ENCODE assay signal across 16 cellular contexts in the genomic region with DNA sequence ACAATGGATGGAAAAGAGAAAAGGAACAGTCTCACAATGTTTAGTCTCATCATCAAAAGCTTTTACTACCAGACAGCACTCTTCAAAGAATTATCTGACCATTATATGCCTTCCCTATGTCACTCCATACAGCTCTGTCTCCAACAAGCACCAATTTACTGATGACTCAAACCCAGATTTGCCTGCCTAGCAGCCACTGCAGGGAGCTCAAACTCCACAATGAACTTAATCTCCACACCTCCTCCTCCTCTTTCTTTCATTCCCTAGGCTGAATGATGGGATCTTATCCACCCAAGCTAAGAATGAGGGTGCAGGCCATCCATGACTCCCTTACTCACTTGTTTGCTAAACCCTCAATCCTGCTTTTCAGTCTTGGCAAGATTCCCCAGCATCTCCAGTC. TPM values are rescaled to one million over a fixed set of nuclear protein-coding genes. Genes with fewer than 3 reads are reported as not detected.
DNase-seq lines count a peak whose midpoint lies in the region; ATAC-seq and TF ChIP-seq lines count a peak whose summit lies in the region.
"Had no signal": no experiment of that assay in that cellular context is flagged by ENCODE, and none has a peak within 500 bp of the region (broad histone marks: within the 10 kb centered on the region; RNA-seq: fewer than 3 reads in every experiment).

No MANE protein-coding gene starts in this region.

- no peak overlapping the region for H3K4me3 Mint-ChIP-seq in activated CD8-positive, alpha-beta memory T cell treated with anti-CD3 and anti-CD28 coated beads, Interleukin-2, amount 10 ng/mL, durations not matched to agents 7 days and 5 days
- H3K4me3 Mint-ChIP-seq in stimulated activated naive B cell treated with anti-CD40 and anti-IgM and Interleukin-4, amounts not matched to agents 10 μg/mL and 1 μg/mL and 100 μg/mL, for 72 hours = no peak overlapping the region
- H3K4me3 Mint-ChIP-seq: activated naive CD4-positive, alpha-beta T cell treated with anti-CD3 and anti-CD28 coated beads, Interleukin-2, amount 10 ng/mL, durations not matched to agents 7 days and 5 days; dendritic cell treated with granulocyte-macrophage colony-stimulating factor and Interleukin-4, amounts not matched to agents 40 ng/mL and 50 ng/mL, for 4 days; nephron; T-helper 1 cell treated with Interleukin-12 subunit alpha and Interleukin-12 subunit beta and Interleukin-4 antibody, amounts not matched to agents 30 μg/mL and 1 μg/mL, for 36 hours had no signal

- H3K27ac Mint-ChIP-seq in activated CD8-positive, alpha-beta memory T cell treated with anti-CD3 and anti-CD28 coated beads, Interleukin-2, amount 10 ng/mL, durations not matched to agents 7 days and 5 days = no peak overlapping the region
- peak overlapping the region; percentile 56 for H3K27ac Mint-ChIP-seq in stimulated activated naive B cell treated with anti-CD40 and anti-IgM and Interleukin-4, amounts not matched to agents 10 μg/mL and 1 μg/mL and 100 μg/mL, for 72 hours
- H3K27ac Mint-ChIP-seq: activated naive CD4-positive, alpha-beta T cell treated with anti-CD3 and anti-CD28 coated beads, Interleukin-2, amount 10 ng/mL, durations not matched to agents 7 days and 5 days; dendritic cell treated with granulocyte-macrophage colony-stimulating factor and Interleukin-4, amounts not matched to agents 40 ng/mL and 50 ng/mL, for 4 days; nephron had no signal

- H3K4me1 Mint-ChIP-seq in activated CD8-positive, alpha-beta memory T cell treated with anti-CD3 and anti-CD28 coated beads, Interleukin-2, amount 10 ng/mL, durations not matched to agents 7 days and 5 days = peaks cover 30% of the 10 kb centered on the region
- peaks cover 15 to 24% of the 10 kb centered on the region in 2 donors for H3K4me1 Mint-ChIP-seq in stimulated activated naive B cell treated with anti-CD40 and anti-IgM and Interleukin-4, amounts not matched to agents 10 μg/mL and 1 μg/mL and 100 μg/mL, for 72 hours
- H3K4me1 Mint-ChIP-seq: nephron had no signal

- H3K27ac ChIP-seq in VCaP (0 out of 2 replicates have a peak overlapping the region, but pooled peaks have one; percentile 73), adrenal gland (no peak overlapping the region)
- H3K27ac ChIP-seq: A549, gastroesophageal sphincter had no signal

- H3K9me3 Mint-ChIP-seq in activated CD8-positive, alpha-beta memory T cell treated with anti-CD3 and anti-CD28 coated beads, Interleukin-2, amount 10 ng/mL, durations not matched to agents 7 days and 5 days (ENCODE audit: low read depth) = no peaks in the 10 kb centered on the region
- no peaks in the 10 kb centered on the region for H3K9me3 Mint-ChIP-seq in stimulated activated naive B cell treated with anti-CD40 and anti-IgM and Interleukin-4, amounts not matched to agents 10 μg/mL and 1 μg/mL and 100 μg/mL, for 72 hours
- H3K9me3 Mint-ChIP-seq: activated naive CD4-positive, alpha-beta T cell treated with anti-CD3 and anti-CD28 coated beads, Interleukin-2, amount 10 ng/mL, durations not matched to agents 7 days and 5 days; dendritic cell treated with granulocyte-macrophage colony-stimulating factor and Interleukin-4, amounts not matched to agents 40 ng/mL and 50 ng/mL, for 4 days; nephron; T-helper 1 cell treated with Interleukin-12 subunit alpha and Interleukin-12 subunit beta and Interleukin-4 antibody, amounts not matched to agents 30 μg/mL and 1 μg/mL, for 36 hours had no signal

- H3K36me3 ChIP-seq in BE2C (no peaks in the 10 kb centered on the region; the same call in 1 of the 2 replicates), adrenal gland (replicated peaks in 1 of 2) (peaks cover 0 to 5% of the 10 kb centered on the region in 2 donors)

- H3K4me1 ChIP-seq in BE2C (no peaks in the 10 kb centered on the region), adrenal gland (replicated peaks in 1 of 2) (peaks cover 0 to 25% of the 10 kb centered on the region in 2 donors)
- H3K4me1 ChIP-seq: A549 had no signal

- H3K4me3 ChIP-seq in fibroblast of the aortic adventitia (ENCODE audit: low read depth, low read length) (no peak overlapping the region), BE2C (ENCODE audit: low read depth, low read length) (no peak overlapping the region), adrenal gland (no peak overlapping the region)
- H3K4me3 ChIP-seq: A549, gastroesophageal sphincter had no signal

- H3K36me3 Mint-ChIP-seq in activated CD8-positive, alpha-beta memory T cell treated with anti-CD3 and anti-CD28 coated beads, Interleukin-2, amount 10 ng/mL, durations not matched to agents 7 days and 5 days = peaks cover 17% of the 10 kb centered on the region
- peaks cover 12 to 23% of the 10 kb centered on the region in 2 donors for H3K36me3 Mint-ChIP-seq in stimulated activated naive B cell treated with anti-CD40 and anti-IgM and Interleukin-4, amounts not matched to agents 10 μg/mL and 1 μg/mL and 100 μg/mL, for 72 hours

- no peak for TF ChIP-seq POLR2A in adrenal gland (IDR thresholded peaks at IDR 0.05)

- no peak for TF ChIP-seq CTCF in VCaP (conservative IDR thresholded peaks at IDR 0.05)
- no peak for TF ChIP-seq CTCF in fibroblast of the aortic adventitia (IDR thresholded peaks at IDR 0.05; ENCODE audit: insufficient read depth, low read length)
- no peak for TF ChIP-seq CTCF in BE2C (IDR thresholded peaks at IDR 0.05; ENCODE audit: low read depth, low read length)
- TF ChIP-seq CTCF in adrenal gland (IDR thresholded peaks at IDR 0.05) = no peak

- no peaks in the 10 kb centered on the region for H3K27me3 Mint-ChIP-seq in activated CD8-positive, alpha-beta memory T cell treated with anti-CD3 and anti-CD28 coated beads, Interleukin-2, amount 10 ng/mL, durations not matched to agents 7 days and 5 days
- H3K27me3 Mint-ChIP-seq in stimulated activated naive B cell treated with anti-CD40 and anti-IgM and Interleukin-4, amounts not matched to agents 10 μg/mL and 1 μg/mL and 100 μg/mL, for 72 hours = no peaks in the 10 kb centered on the region
- H3K27me3 Mint-ChIP-seq: activated naive CD4-positive, alpha-beta T cell treated with anti-CD3 and anti-CD28 coated beads, Interleukin-2, amount 10 ng/mL, durations not matched to agents 7 days and 5 days; dendritic cell treated with granulocyte-macrophage colony-stimulating factor and Interleukin-4, amounts not matched to agents 40 ng/mL and 50 ng/mL, for 4 days had no signal

- ATAC-seq in activated CD8-positive, alpha-beta memory T cell treated with anti-CD3 and anti-CD28 coated beads, Interleukin-2, amount 10 ng/mL, durations not matched to agents 7 days and 5 days = peak; percentile 53
- no peak for ATAC-seq in stimulated activated naive B cell treated with anti-CD40 and anti-IgM and Interleukin-4, amounts not matched to agents 10 μg/mL and 1 μg/mL and 100 μg/mL, for 72 hours (replicated peaks)
- no peak for ATAC-seq in GM18511 (IDR thresholded peaks at IDR 0.05; ENCODE audit: unreplicated experiment)
- ATAC-seq: gastroesophageal sphincter had no signal

- CTCF ChIA-PET in activated CD8-positive, alpha-beta memory T cell treated with anti-CD3 and anti-CD28 coated beads, Interleukin-2, amount 10 ng/mL, durations not matched to agents 7 days and 5 days (lab: Charles Lee) = no interaction called here

- no peaks in the 10 kb centered on the region for H3K9me3 ChIP-seq in BE2C
- no peaks in the 10 kb centered on the region for H3K9me3 ChIP-seq in adrenal gland (replicated peaks in 1 of 3)
- H3K9me3 ChIP-seq: A549, gastroesophageal sphincter had no signal

- H3K27me3 ChIP-seq in BE2C (no peaks in the 10 kb centered on the region), adrenal gland (no peaks in the 10 kb centered on the region)
- H3K27me3 ChIP-seq: gastroesophageal sphincter had no signal

- no peak for DNase-seq in activated CD8-positive, alpha-beta memory T cell treated with anti-CD3 and anti-CD28 coated beads, Interleukin-2, amount 10 ng/mL, durations not matched to agents 7 days and 5 days
- DNase-seq in activated CD8-positive, alpha-beta memory T cell treated with anti-CD3 and anti-CD28 coated beads, Interleukin-2, amount 50 U/mL, for 4 hours = no peak
- DNase-seq in fibroblast of the aortic adventitia (ENCODE audit: low read depth) = peak; percentile 38
- no peak for DNase-seq in stimulated activated naive B cell treated with anti-CD40 and anti-IgM and Interleukin-4, amounts not matched to agents 10 μg/mL and 1 μg/mL and 100 μg/mL, for 72 hours
- no peak for DNase-seq in BE2C
- DNase-seq in adrenal gland = no peak
- DNase-seq: activated CD4-positive, alpha-beta T cell treated with anti-CD3 and anti-CD28 coated beads, Interleukin-2, amount 50 U/mL, for 4 hours; activated naive CD4-positive, alpha-beta T cell treated with anti-CD3 and anti-CD28 coated beads, Interleukin-2, amount 10 ng/mL, durations not matched to agents 7 days and 5 days; NCI-H2171 treated with DMSO at 0.1 percent for 48 hours had no signal

- intact Hi-C loops in adrenal gland (cut with DNase I) = no loop called here

RNA-seq across cellular contexts. Expression of a gene that starts 45.5 kb away (rescaled TPM):
- 100 to 1,000 TPM; 164 to 262 TPM for total RNA-seq in activated CD8-positive, alpha-beta memory T cell treated with anti-CD3 and anti-CD28 coated beads, Interleukin-2, amount 10 ng/mL, durations not matched to agents 7 days and 5 days
- total RNA-seq in fibroblast of the aortic adventitia (ENCODE audit: low replicate concordance) (4.4 and 6.4 TPM in 2 replicates), adrenal gland (10 to 100 TPM; 17.5 to 47.1 (median 29.0) TPM)
- 16.3 TPM for polyA plus RNA-seq in BE2C (2012; ENCODE audit: insufficient read depth, insufficient read length, low read depth)
- 100 to 1,000 TPM in 1 of 3 donors, 10 to 100 TPM in 2; 20.8 to 154 (median 71.6) TPM for polyA plus RNA-seq in adrenal gland

RNA-seq across cellular contexts. Expression of a gene that starts 48.4 kb away (rescaled TPM):
- 10 to 100 TPM; 65.9 to 72.7 TPM for total RNA-seq in activated CD8-positive, alpha-beta memory T cell treated with anti-CD3 and anti-CD28 coated beads, Interleukin-2, amount 10 ng/mL, durations not matched to agents 7 days and 5 days
- total RNA-seq in fibroblast of the aortic adventitia (ENCODE audit: low replicate concordance) (21.6 and 29.4 TPM in 2 replicates), adrenal gland (10 to 100 TPM; 33.2 to 77.0 (median 65.9) TPM)
- 80.9 TPM for polyA plus RNA-seq in BE2C (2012; ENCODE audit: insufficient read depth, insufficient read length, low read depth)
- polyA plus RNA-seq in adrenal gland = 100 to 1,000 TPM in 2 of 3 donors, 10 to 100 TPM in 1; 72.0 to 145 (median 122) TPM
